Comparison of ENCODE assay signal across 14 cellular contexts in genomic region chr7:43385856-43386255, GRCh38.
DNase-seq lines count a peak whose midpoint lies in the region; ATAC-seq and TF ChIP-seq lines count a peak whose summit lies in the region.
"Had no signal": no experiment of that assay in that cellular context is flagged by ENCODE, and none has a peak within 500 bp of the region (broad histone marks: within the 10 kb centered on the region; RNA-seq: fewer than 3 reads in every experiment).

No MANE protein-coding gene starts in this region.

- peak; percentile 32 for ATAC-seq in stimulated activated naive CD8-positive, alpha-beta T cell treated with anti-CD3 and anti-CD28 coated beads, Interleukin-15, Interleukin-2, amounts not matched to agents 100 U/mL and 50 U/mL, for 24 hours
- no peak for ATAC-seq in left colon
- ATAC-seq: Right ventricle myocardium inferior had no signal

- TF ChIP-seq CTCF in choroid plexus epithelial cell (conservative IDR thresholded peaks at IDR 0.05; ENCODE audit: low read depth, low read length), result no peak

- DNase-seq in activated naive CD4-positive, alpha-beta T cell treated with anti-CD3 and anti-CD28 coated beads for 36 hours, result peak; percentile 41
- no peak for DNase-seq in activated naive CD4-positive, alpha-beta T cell treated with anti-CD3 and anti-CD28 coated beads, Interleukin-2, amount 10 ng/mL, durations not matched to agents 7 days and 5 days
- DNase-seq in MV-4-11 (lab: John Stamatoyannopoulos, UW) (peak; percentile 8), choroid plexus epithelial cell (ENCODE audit: low read depth) (peak; percentile 19), OCI-M2 (lab: John Stamatoyannopoulos, UW; ENCODE audit: unreplicated experiment) (no peak), iPS-NIHi11 (ENCODE audit: low spot score) (no peak), left colon (no peak)
- peak; percentile 14 for DNase-seq in stimulated activated naive CD8-positive, alpha-beta T cell treated with anti-CD3 and anti-CD28 coated beads, Interleukin-15, Interleukin-2, amounts not matched to agents 100 U/mL and 50 U/mL, for 24 hours
- DNase-seq: AML-193, NCI-H146, NCI-H524, trophoblast cell had no signal

- intact Hi-C loops in activated naive CD4-positive, alpha-beta T cell treated with anti-CD3 and anti-CD28 coated beads for 36 hours (cut with micrococcal nuclease), result no loop called here
- intact Hi-C loops in left colon (cut with DNase I, micrococcal nuclease), result no loop called here

- no peak overlapping the region for H3K4me3 ChIP-seq in choroid plexus epithelial cell (ENCODE audit: low read depth, low read length)

- no peak overlapping the region for H3K27ac Mint-ChIP-seq in activated naive CD4-positive, alpha-beta T cell treated with anti-CD3 and anti-CD28 coated beads for 36 hours
- H3K27ac Mint-ChIP-seq in activated naive CD4-positive, alpha-beta T cell treated with anti-CD3 and anti-CD28 coated beads, Interleukin-2, amount 10 ng/mL, durations not matched to agents 7 days and 5 days, result no peak overlapping the region
- H3K27ac Mint-ChIP-seq: T-helper 2 cell treated with Interferon-gamma antibody and Interleukin-4, amounts not matched to agents 5 μg/mL and 100 μg/mL, for 36 hours had no signal

- H3K27me3 Mint-ChIP-seq in activated naive CD4-positive, alpha-beta T cell treated with anti-CD3 and anti-CD28 coated beads for 36 hours (ENCODE audit: low read depth), result peaks cover 3% of the 10 kb centered on the region
- peaks cover 9% of the 10 kb centered on the region for H3K27me3 Mint-ChIP-seq in activated naive CD4-positive, alpha-beta T cell treated with anti-CD3 and anti-CD28 coated beads, Interleukin-2, amount 10 ng/mL, durations not matched to agents 7 days and 5 days

- H3K4me1 Mint-ChIP-seq in activated naive CD4-positive, alpha-beta T cell treated with anti-CD3 and anti-CD28 coated beads for 36 hours (ENCODE audit: low read depth), result peaks cover 12% of the 10 kb centered on the region
- peaks cover 6% of the 10 kb centered on the region for H3K4me1 Mint-ChIP-seq in activated naive CD4-positive, alpha-beta T cell treated with anti-CD3 and anti-CD28 coated beads, Interleukin-2, amount 10 ng/mL, durations not matched to agents 7 days and 5 days

- H3K4me3 Mint-ChIP-seq in activated naive CD4-positive, alpha-beta T cell treated with anti-CD3 and anti-CD28 coated beads for 36 hours, result no peak overlapping the region
- H3K4me3 Mint-ChIP-seq in activated naive CD4-positive, alpha-beta T cell treated with anti-CD3 and anti-CD28 coated beads, Interleukin-2, amount 10 ng/mL, durations not matched to agents 7 days and 5 days, result no peak overlapping the region
- H3K4me3 Mint-ChIP-seq: T-helper 2 cell treated with Interferon-gamma antibody and Interleukin-4, amounts not matched to agents 5 μg/mL and 100 μg/mL, for 36 hours had no signal

- peaks cover 3% of the 10 kb centered on the region for H3K9me3 Mint-ChIP-seq in activated naive CD4-positive, alpha-beta T cell treated with anti-CD3 and anti-CD28 coated beads for 36 hours
- H3K9me3 Mint-ChIP-seq in activated naive CD4-positive, alpha-beta T cell treated with anti-CD3 and anti-CD28 coated beads, Interleukin-2, amount 10 ng/mL, durations not matched to agents 7 days and 5 days, result peaks cover 6% of the 10 kb centered on the region

- no peaks in the 10 kb centered on the region for H3K36me3 Mint-ChIP-seq in activated naive CD4-positive, alpha-beta T cell treated with anti-CD3 and anti-CD28 coated beads for 36 hours (ENCODE audit: low read depth)
- no peaks in the 10 kb centered on the region for H3K36me3 Mint-ChIP-seq in activated naive CD4-positive, alpha-beta T cell treated with anti-CD3 and anti-CD28 coated beads, Interleukin-2, amount 10 ng/mL, durations not matched to agents 7 days and 5 days

- CTCF ChIA-PET in activated naive CD4-positive, alpha-beta T cell treated with anti-CD3 and anti-CD28 coated beads for 36 hours (lab: Charles Lee), result no interaction called here
- CTCF ChIA-PET in activated naive CD4-positive, alpha-beta T cell treated with anti-CD3 and anti-CD28 coated beads, Interleukin-2, amount 10 ng/mL, durations not matched to agents 7 days and 5 days (lab: Charles Lee), result no interaction called here

Comparison
In these comparisons a context has a peak if more than half of its experiments do, and no peak if none do; other contexts are left out.
1. DNase-seq: peak in activated naive CD4-positive, alpha-beta T cell treated with anti-CD3 and anti-CD28 coated beads for 36 hours (single experiment), MV-4-11 (single experiment), choroid plexus epithelial cell (single experiment) and stimulated activated naive CD8-positive, alpha-beta T cell treated with anti-CD3 and anti-CD28 coated beads, Interleukin-15, Interleukin-2, amounts not matched to agents 100 U/mL and 50 U/mL, for 24 hours (single experiment); none in activated naive CD4-positive, alpha-beta T cell treated with anti-CD3 and anti-CD28 coated beads, Interleukin-2, amount 10 ng/mL, durations not matched to agents 7 days and 5 days (single experiment), OCI-M2 (single experiment), iPS-NIHi11 (single experiment) and left colon (0 of 2).